In genomic region chr11:104944080-104944479, GRCh38 we compare ENCODE assay signal across 1 cellular context.
TF ChIP-seq lines count a peak whose summit lies in the region.

No MANE protein-coding gene starts in this region.

TF ChIP-seq in GM23338, 12 proteins besides CTCF, POLR2A, EP300 and RAD21 (continued from another document):
- TF ChIP-seq ZNF462 (CRISPR knock-in tag; IDR thresholded peaks at IDR 0.05) (no peak), NANOG (IDR thresholded peaks at IDR 0.05; ENCODE audit: borderline replicate concordance) (no peak), ETS1 (IDR thresholded peaks at IDR 0.05) (no peak), ZNF331 (CRISPR knock-in tag; IDR thresholded peaks at IDR 0.05; ENCODE audit: low read depth) (no peak), CREB1 (CRISPR knock-in tag; IDR thresholded peaks at IDR 0.05; ENCODE audit: low read depth) (no peak), EZH2 (IDR thresholded peaks at IDR 0.05; ENCODE audit: low read depth, unreplicated experiment) (no peak), REST (IDR thresholded peaks at IDR 0.05; ENCODE audit: unreplicated experiment) (no peak), ZNF114 (CRISPR knock-in tag; IDR thresholded peaks at IDR 0.05) (no peak), JUNB (IDR thresholded peaks at IDR 0.05; ENCODE audit: unreplicated experiment) (no peak)
